In the genomic region with DNA sequence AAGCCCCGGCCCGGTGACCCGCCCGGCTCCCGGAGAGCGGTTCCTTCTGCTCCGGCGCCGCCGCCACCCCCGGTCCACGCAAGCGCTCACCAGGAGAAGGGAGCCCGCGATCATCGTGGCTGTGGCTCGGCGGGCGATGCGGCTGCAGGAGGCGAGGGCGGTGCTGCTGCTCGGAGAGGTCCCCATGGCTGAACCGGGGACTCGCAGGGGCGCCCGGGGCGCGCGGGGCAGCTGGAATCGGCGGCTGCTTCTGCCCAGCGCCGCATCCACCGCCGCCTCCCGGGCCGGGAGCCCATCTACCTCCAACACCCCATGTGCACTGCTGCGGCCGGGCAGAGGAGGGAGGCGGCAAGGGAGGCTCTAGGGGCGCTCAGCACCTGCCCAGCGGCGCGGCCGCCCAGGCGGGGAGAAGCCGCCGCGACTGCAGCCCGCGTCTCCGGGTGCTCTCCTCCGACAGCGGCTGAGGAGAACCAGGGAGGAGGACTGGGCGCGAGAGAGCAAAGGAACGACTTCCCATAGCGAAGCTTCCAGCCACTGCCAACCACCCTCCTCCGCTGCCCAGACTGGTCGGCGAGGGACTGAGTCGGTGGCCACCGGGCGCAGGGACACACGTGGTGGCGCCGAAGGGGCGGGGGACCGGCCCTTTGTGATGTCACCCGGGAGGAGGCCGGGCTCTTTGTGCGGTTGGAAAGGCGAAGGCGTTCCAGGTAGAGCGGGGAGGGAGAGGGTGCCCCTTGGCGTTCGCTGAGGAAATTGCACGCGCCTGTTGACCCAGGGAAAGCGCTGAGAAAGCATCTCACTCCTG, we compare ENCODE assay signal across 1 cellular context.
TF ChIP-seq lines count a peak whose summit lies in the region.

A gene with protein sequence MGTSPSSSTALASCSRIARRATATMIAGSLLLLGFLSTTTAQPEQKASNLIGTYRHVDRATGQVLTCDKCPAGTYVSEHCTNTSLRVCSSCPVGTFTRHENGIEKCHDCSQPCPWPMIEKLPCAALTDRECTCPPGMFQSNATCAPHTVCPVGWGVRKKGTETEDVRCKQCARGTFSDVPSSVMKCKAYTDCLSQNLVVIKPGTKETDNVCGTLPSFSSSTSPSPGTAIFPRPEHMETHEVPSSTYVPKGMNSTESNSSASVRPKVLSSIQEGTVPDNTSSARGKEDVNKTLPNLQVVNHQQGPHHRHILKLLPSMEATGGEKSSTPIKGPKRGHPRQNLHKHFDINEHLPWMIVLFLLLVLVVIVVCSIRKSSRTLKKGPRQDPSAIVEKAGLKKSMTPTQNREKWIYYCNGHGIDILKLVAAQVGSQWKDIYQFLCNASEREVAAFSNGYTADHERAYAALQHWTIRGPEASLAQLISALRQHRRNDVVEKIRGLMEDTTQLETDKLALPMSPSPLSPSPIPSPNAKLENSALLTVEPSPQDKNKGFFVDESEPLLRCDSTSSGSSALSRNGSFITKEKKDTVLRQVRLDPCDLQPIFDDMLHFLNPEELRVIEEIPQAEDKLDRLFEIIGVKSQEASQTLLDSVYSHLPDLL (minus strand): TSS at position 580 of the 805 bp plus-strand sequence. CDS start 394 bp downstream, at position 186.

TF ChIP-seq in H1, 55 proteins besides CTCF, POLR2A, EP300 and RAD21 (continues in another document):
- TF ChIP-seq CBX5 (IDR thresholded peaks at IDR 0.05; ENCODE audit: low read depth, low read length) (no peak), SIN3A (conservative IDR thresholded peaks at IDR 0.05 in 1 of 2, IDR thresholded peaks at IDR 0.05 in 1 of 2; ENCODE audit: low read depth in 1 of 2, low read length in 2 of 2) (peak; percentile 75 to 81; a peak in 2 of 4 replicates), NANOG (IDR thresholded peaks at IDR 0.05; ENCODE audit: insufficient read depth, low read depth, low read length, poor library complexity, severe bottlenecking) (no peak), CREB1 (IDR thresholded peaks at IDR 0.05) (peak; percentile 76), SUZ12 (IDR thresholded peaks at IDR 0.05; ENCODE audit: low read length) (no peak), PHF8 (conservative IDR thresholded peaks at IDR 0.05; ENCODE audit: low read depth, low read length) (peak; percentile 81; the same call in 1 of the 2 replicates), RNF2 (IDR thresholded peaks at IDR 0.05; ENCODE audit: borderline replicate concordance, low read depth, low read length, missing control alignments, poor library complexity, severe bottlenecking) (no peak), MAFK (IDR thresholded peaks at IDR 0.05; ENCODE audit: low read depth, low read length) (no peak), EZH2 (IDR thresholded peaks at IDR 0.05; ENCODE audit: low read depth, low read length, severe bottlenecking) (no peak), ZNF274 (IDR thresholded peaks at IDR 0.05; ENCODE audit: borderline replicate concordance, extremely low read depth, low read length) (no peak), KDM5A (IDR thresholded peaks at IDR 0.05; ENCODE audit: low read length) (no peak), JUN (IDR thresholded peaks at IDR 0.05; ENCODE audit: low read depth, low read length) (no peak), ASH2L (IDR thresholded peaks at IDR 0.05; ENCODE audit: low read length) (peak; percentile 89), SIX5 (IDR thresholded peaks at IDR 0.05; ENCODE audit: low read depth, low read length) (no peak), FOSL1 (IDR thresholded peaks at IDR 0.05; ENCODE audit: insufficient read depth, low read depth, low read length) (no peak), JUND (IDR thresholded peaks at IDR 0.05; ENCODE audit: low read length) (no peak), POU5F1 (IDR thresholded peaks at IDR 0.05; ENCODE audit: low read depth, low read length) (no peak), POLR2AphosphoS5 (IDR thresholded peaks at IDR 0.05; ENCODE audit: low read depth, low read length) (peak; percentile 98), SRF (IDR thresholded peaks at IDR 0.05; ENCODE audit: low read depth, low read length) (no peak), TEAD4 (IDR thresholded peaks at IDR 0.05; ENCODE audit: low read depth, low read length) (peak; percentile 33; the same call in 1 of the 2 replicates), SP2 (IDR thresholded peaks at IDR 0.05; ENCODE audit: low read length) (no peak), CEBPB (IDR thresholded peaks at IDR 0.05; ENCODE audit: low read depth, low read length) (no peak), TAF1 (IDR thresholded peaks at IDR 0.05; ENCODE audit: low read depth, low read length) (peak; percentile 94), SP4 (IDR thresholded peaks at IDR 0.05; ENCODE audit: low read length) (no peak), SIRT6 (IDR thresholded peaks at IDR 0.05; ENCODE audit: low read length) (no peak), HDAC6 (IDR thresholded peaks at IDR 0.05; ENCODE audit: low read depth, low read length) (no peak), KDM4A (IDR thresholded peaks at IDR 0.05; ENCODE audit: low read depth, low read length, severe bottlenecking) (no peak), EGR1 (IDR thresholded peaks at IDR 0.05; ENCODE audit: borderline replicate concordance, low read depth, low read length) (no peak), SP1 (IDR thresholded peaks at IDR 0.05; ENCODE audit: low read depth, low read length) (no peak), TAF7 (optimal IDR thresholded peaks at IDR 0.05; ENCODE audit: borderline replicate concordance, low read depth, low read length) (peak; percentile 82), GTF2F1 (IDR thresholded peaks at IDR 0.05; ENCODE audit: borderline replicate concordance, low read depth, low read length) (0 out of 2 replicates have a peak, but pooled peaks have one; percentile 36), BACH1 (IDR thresholded peaks at IDR 0.05; ENCODE audit: low read length) (no peak), RXRA (IDR thresholded peaks at IDR 0.05; ENCODE audit: insufficient read depth, low read depth, low read length) (no peak), KDM1A (IDR thresholded peaks at IDR 0.05; ENCODE audit: borderline replicate concordance, low read length) (no peak), BRCA1 (IDR thresholded peaks at IDR 0.05; ENCODE audit: low read depth, low read length) (no peak), CTBP2 (IDR thresholded peaks at IDR 0.05; ENCODE audit: borderline replicate concordance, insufficient read depth, insufficient read length, low read length) (peak; percentile 60), SAP30 (IDR thresholded peaks at IDR 0.05; ENCODE audit: insufficient read depth, insufficient replicate concordance, low read length) (no peak), YY1 (IDR thresholded peaks at IDR 0.05; ENCODE audit: low read depth, low read length) (0 out of 2 replicates have a peak, but pooled peaks have one; percentile 45), CHD1 (IDR thresholded peaks at IDR 0.05; ENCODE audit: low read depth, low read length) (no peak; the same call in 1 of the 2 replicates), NRF1 (IDR thresholded peaks at IDR 0.05; ENCODE audit: low read depth, low read length) (no peak), RBBP5 (IDR thresholded peaks at IDR 0.05; ENCODE audit: borderline replicate concordance, low read depth, low read length) (peak; percentile 72), CBX8 (IDR thresholded peaks at IDR 0.05; ENCODE audit: borderline replicate concordance, low read depth, low read length) (no peak), CHD2 (IDR thresholded peaks at IDR 0.05; ENCODE audit: low read length) (no peak), BCL11A (IDR thresholded peaks at IDR 0.05; ENCODE audit: low read depth in 2 of 2, low read length in 2 of 2) (no peak), HDAC2 (IDR thresholded peaks at IDR 0.05; ENCODE audit: borderline replicate concordance in 1 of 2, low read depth in 2 of 2, low read length in 2 of 2) (peak in 1 of 2 experiments; percentile 32; a peak in 1 of 4 replicates), RFX5 (IDR thresholded peaks at IDR 0.05; ENCODE audit: borderline replicate concordance, low read depth, low read length) (no peak)
- TF ChIP-seq, protein P1, sequence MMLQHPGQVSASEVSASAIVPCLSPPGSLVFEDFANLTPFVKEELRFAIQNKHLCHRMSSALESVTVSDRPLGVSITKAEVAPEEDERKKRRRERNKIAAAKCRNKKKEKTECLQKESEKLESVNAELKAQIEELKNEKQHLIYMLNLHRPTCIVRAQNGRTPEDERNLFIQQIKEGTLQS (IDR thresholded peaks at IDR 0.05; ENCODE audit: insufficient read depth, low read depth, low read length), result no peak
- TF ChIP-seq, protein P2, sequence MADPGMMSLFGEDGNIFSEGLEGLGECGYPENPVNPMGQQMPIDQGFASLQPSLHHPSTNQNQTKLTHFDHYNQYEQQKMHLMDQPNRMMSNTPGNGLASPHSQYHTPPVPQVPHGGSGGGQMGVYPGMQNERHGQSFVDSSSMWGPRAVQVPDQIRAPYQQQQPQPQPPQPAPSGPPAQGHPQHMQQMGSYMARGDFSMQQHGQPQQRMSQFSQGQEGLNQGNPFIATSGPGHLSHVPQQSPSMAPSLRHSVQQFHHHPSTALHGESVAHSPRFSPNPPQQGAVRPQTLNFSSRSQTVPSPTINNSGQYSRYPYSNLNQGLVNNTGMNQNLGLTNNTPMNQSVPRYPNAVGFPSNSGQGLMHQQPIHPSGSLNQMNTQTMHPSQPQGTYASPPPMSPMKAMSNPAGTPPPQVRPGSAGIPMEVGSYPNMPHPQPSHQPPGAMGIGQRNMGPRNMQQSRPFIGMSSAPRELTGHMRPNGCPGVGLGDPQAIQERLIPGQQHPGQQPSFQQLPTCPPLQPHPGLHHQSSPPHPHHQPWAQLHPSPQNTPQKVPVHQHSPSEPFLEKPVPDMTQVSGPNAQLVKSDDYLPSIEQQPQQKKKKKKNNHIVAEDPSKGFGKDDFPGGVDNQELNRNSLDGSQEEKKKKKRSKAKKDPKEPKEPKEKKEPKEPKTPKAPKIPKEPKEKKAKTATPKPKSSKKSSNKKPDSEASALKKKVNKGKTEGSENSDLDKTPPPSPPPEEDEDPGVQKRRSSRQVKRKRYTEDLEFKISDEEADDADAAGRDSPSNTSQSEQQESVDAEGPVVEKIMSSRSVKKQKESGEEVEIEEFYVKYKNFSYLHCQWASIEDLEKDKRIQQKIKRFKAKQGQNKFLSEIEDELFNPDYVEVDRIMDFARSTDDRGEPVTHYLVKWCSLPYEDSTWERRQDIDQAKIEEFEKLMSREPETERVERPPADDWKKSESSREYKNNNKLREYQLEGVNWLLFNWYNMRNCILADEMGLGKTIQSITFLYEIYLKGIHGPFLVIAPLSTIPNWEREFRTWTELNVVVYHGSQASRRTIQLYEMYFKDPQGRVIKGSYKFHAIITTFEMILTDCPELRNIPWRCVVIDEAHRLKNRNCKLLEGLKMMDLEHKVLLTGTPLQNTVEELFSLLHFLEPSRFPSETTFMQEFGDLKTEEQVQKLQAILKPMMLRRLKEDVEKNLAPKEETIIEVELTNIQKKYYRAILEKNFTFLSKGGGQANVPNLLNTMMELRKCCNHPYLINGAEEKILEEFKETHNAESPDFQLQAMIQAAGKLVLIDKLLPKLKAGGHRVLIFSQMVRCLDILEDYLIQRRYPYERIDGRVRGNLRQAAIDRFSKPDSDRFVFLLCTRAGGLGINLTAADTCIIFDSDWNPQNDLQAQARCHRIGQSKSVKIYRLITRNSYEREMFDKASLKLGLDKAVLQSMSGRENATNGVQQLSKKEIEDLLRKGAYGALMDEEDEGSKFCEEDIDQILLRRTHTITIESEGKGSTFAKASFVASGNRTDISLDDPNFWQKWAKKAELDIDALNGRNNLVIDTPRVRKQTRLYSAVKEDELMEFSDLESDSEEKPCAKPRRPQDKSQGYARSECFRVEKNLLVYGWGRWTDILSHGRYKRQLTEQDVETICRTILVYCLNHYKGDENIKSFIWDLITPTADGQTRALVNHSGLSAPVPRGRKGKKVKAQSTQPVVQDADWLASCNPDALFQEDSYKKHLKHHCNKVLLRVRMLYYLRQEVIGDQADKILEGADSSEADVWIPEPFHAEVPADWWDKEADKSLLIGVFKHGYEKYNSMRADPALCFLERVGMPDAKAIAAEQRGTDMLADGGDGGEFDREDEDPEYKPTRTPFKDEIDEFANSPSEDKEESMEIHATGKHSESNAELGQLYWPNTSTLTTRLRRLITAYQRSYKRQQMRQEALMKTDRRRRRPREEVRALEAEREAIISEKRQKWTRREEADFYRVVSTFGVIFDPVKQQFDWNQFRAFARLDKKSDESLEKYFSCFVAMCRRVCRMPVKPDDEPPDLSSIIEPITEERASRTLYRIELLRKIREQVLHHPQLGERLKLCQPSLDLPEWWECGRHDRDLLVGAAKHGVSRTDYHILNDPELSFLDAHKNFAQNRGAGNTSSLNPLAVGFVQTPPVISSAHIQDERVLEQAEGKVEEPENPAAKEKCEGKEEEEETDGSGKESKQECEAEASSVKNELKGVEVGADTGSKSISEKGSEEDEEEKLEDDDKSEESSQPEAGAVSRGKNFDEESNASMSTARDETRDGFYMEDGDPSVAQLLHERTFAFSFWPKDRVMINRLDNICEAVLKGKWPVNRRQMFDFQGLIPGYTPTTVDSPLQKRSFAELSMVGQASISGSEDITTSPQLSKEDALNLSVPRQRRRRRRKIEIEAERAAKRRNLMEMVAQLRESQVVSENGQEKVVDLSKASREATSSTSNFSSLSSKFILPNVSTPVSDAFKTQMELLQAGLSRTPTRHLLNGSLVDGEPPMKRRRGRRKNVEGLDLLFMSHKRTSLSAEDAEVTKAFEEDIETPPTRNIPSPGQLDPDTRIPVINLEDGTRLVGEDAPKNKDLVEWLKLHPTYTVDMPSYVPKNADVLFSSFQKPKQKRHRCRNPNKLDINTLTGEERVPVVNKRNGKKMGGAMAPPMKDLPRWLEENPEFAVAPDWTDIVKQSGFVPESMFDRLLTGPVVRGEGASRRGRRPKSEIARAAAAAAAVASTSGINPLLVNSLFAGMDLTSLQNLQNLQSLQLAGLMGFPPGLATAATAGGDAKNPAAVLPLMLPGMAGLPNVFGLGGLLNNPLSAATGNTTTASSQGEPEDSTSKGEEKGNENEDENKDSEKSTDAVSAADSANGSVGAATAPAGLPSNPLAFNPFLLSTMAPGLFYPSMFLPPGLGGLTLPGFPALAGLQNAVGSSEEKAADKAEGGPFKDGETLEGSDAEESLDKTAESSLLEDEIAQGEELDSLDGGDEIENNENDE (IDR thresholded peaks at IDR 0.05; ENCODE audit: insufficient replicate concordance, low read length), result no peak
- TF ChIP-seq, protein P3, sequence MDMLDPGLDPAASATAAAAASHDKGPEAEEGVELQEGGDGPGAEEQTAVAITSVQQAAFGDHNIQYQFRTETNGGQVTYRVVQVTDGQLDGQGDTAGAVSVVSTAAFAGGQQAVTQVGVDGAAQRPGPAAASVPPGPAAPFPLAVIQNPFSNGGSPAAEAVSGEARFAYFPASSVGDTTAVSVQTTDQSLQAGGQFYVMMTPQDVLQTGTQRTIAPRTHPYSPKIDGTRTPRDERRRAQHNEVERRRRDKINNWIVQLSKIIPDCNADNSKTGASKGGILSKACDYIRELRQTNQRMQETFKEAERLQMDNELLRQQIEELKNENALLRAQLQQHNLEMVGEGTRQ (IDR thresholded peaks at IDR 0.05; ENCODE audit: low read length), result peak; percentile 48; the same call in 1 of the 2 replicates
- TF ChIP-seq, protein P4, sequence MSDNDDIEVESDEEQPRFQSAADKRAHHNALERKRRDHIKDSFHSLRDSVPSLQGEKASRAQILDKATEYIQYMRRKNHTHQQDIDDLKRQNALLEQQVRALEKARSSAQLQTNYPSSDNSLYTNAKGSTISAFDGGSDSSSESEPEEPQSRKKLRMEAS (IDR thresholded peaks at IDR 0.05), result peak; percentile 98
- TF ChIP-seq, protein P5, sequence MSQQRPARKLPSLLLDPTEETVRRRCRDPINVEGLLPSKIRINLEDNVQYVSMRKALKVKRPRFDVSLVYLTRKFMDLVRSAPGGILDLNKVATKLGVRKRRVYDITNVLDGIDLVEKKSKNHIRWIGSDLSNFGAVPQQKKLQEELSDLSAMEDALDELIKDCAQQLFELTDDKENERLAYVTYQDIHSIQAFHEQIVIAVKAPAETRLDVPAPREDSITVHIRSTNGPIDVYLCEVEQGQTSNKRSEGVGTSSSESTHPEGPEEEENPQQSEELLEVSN (IDR thresholded peaks at IDR 0.05), result peak; percentile 72; the same call in 1 of the 2 replicates
